ENCODE assay signal across 28 cellular contexts in the genomic region with DNA sequence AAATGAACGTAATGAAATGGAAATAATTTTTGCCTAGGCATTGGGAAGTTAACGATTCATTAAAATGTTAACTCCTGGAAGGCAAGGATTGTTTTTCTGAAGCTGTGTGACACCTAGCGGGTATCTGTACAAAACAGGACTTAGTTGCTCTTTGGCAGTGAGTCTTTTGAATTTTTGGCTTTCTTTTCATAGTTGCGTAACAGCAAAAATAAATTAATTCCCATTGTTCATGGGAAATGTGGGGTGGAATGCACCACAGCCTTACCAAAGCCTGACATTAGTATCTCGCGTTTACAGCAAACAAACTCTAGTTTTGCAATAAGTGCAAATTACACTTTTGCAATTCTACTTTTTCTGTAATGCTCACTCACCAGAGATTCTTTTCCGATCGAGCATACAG.
DNase-seq lines count a peak whose midpoint lies in the region; ATAC-seq, FAIRE-seq and TF ChIP-seq lines count a peak whose summit lies in the region.
"Had no signal": no experiment of that assay in that cellular context is flagged by ENCODE, and none has a peak within 500 bp of the region (broad histone marks: within the 10 kb centered on the region; RNA-seq: fewer than 3 reads in every experiment).

No MANE protein-coding gene starts in this region.

- no peak for FAIRE-seq in RCC 7860 (lab: Jason Lieb, UNC)
- FAIRE-seq: bronchial epithelial cell, G401.6, GM12891, TTC549 had no signal

- no peaks in the 10 kb centered on the region for H3K9me3 ChIP-seq in body of pancreas
- H3K9me3 ChIP-seq: heart left ventricle, ovary had no signal

- intact Hi-C loops in body of pancreas (cut with DNase I) = no loop called here

- no peaks in the 10 kb centered on the region for H3K36me3 Mint-ChIP-seq in stimulated activated memory B cell treated with anti-CD40 and anti-IgM and Interleukin-4, amounts not matched to agents 10 μg/mL and 1 μg/mL and 100 μg/mL, for 72 hours
- H3K36me3 Mint-ChIP-seq: activated naive CD8-positive, alpha-beta T cell; memory B cell; naive thymus-derived CD4-positive, alpha-beta T cell; type B pancreatic cell had no signal

- H3K4me1 Mint-ChIP-seq in stimulated activated memory B cell treated with anti-CD40 and anti-IgM and Interleukin-4, amounts not matched to agents 10 μg/mL and 1 μg/mL and 100 μg/mL, for 72 hours = no peaks in the 10 kb centered on the region
- H3K4me1 Mint-ChIP-seq: memory B cell; stimulated activated naive CD8-positive, alpha-beta T cell treated with anti-CD3 and anti-CD28 coated beads, Interleukin-15, amount 100 ng/mL, for 72 hours had no signal

- no peak overlapping the region for H3K4me3 Mint-ChIP-seq in stimulated activated memory B cell treated with anti-CD40 and anti-IgM and Interleukin-4, amounts not matched to agents 10 μg/mL and 1 μg/mL and 100 μg/mL, for 72 hours
- H3K4me3 Mint-ChIP-seq: activated naive CD8-positive, alpha-beta T cell; activated T-helper 1 cell treated with anti-CD3 and anti-CD28 coated beads, Interleukin-12 subunit alpha, Interleukin-12 subunit beta, Interleukin-2, Interleukin-4 antibody, amounts not matched to agents 30 ng/mL and 10 ng/mL and 1 ng/mL, durations not matched to agents 14 hours and 24 hours and 36 hours; memory B cell; naive thymus-derived CD4-positive, alpha-beta T cell; stimulated activated naive CD8-positive, alpha-beta T cell treated with anti-CD3 and anti-CD28 coated beads, Interleukin-15, amount 100 ng/mL, for 72 hours; type B pancreatic cell had no signal

- H3K27me3 ChIP-seq in body of pancreas (no peaks in the 10 kb centered on the region), foreskin keratinocyte (peaks cover 2% of the 10 kb centered on the region)
- H3K27me3 ChIP-seq: dorsolateral prefrontal cortex, heart left ventricle, ovary had no signal

- WGBS in body of pancreas, 2 donors = 67 to 69% methylated on average over 8 of the region's 8 CpGs

- H3K27me3 Mint-ChIP-seq in stimulated activated memory B cell treated with anti-CD40 and anti-IgM and Interleukin-4, amounts not matched to agents 10 μg/mL and 1 μg/mL and 100 μg/mL, for 72 hours = no peaks in the 10 kb centered on the region
- H3K27me3 Mint-ChIP-seq: activated naive CD8-positive, alpha-beta T cell; stimulated activated naive CD8-positive, alpha-beta T cell treated with anti-CD3 and anti-CD28 coated beads, Interleukin-15, amount 100 ng/mL, for 72 hours; type B pancreatic cell had no signal

- DNase-seq in NCI-H2171 treated with DMSO at 0.1 percent for 48 hours (lab: John Stamatoyannopoulos, UW) (peak; percentile 47), NCI-H2171 (lab: John Stamatoyannopoulos, UW) (no peak), body of pancreas (no peak), foreskin keratinocyte (no peak), skeletal muscle cell (ENCODE audit: low read depth) (peak; percentile 12), RCC 7860 (ENCODE audit: low spot score) (no peak)
- DNase-seq: dorsolateral prefrontal cortex; heart left ventricle; naive thymus-derived CD4-positive, alpha-beta T cell; NCI-H1694; NCI-H2227 treated with DMSO at 0.1 percent for 48 hours; ovary; stimulated activated naive CD8-positive, alpha-beta T cell treated with anti-CD3 and anti-CD28 coated beads, Interleukin-15, amount 100 ng/mL, for 72 hours had no signal

- H3K27ac ChIP-seq in body of pancreas (peak overlapping the region in 3 of 4 donors; percentile 14 to 50 (median 26)), foreskin keratinocyte (no peak overlapping the region)
- H3K27ac ChIP-seq: 22Rv1, C4-2B, dorsolateral prefrontal cortex, epithelial cell of prostate, heart left ventricle, ovary had no signal

- TF ChIP-seq CTCF in body of pancreas (IDR thresholded peaks at IDR 0.05) = peak in 4 of 7 experiments; percentile 8 to 10 (median 9)
- TF ChIP-seq CTCF in foreskin keratinocyte (conservative IDR thresholded peaks at IDR 0.05) = peak; percentile 10

- H3K36me3 ChIP-seq in body of pancreas (replicated peaks in 1 of 2; ENCODE audit: insufficient read depth in 1 of 2, low read depth in 2 of 2) = no peaks in the 10 kb centered on the region
- H3K36me3 ChIP-seq: heart left ventricle, ovary had no signal

- TF ChIP-seq POLR2A in body of pancreas (IDR thresholded peaks at IDR 0.05) = no peak

- H3K4me1 ChIP-seq in body of pancreas (peaks cover 2% of the 10 kb centered on the region), foreskin keratinocyte (no peaks in the 10 kb centered on the region)
- H3K4me1 ChIP-seq: heart left ventricle had no signal

- H3K9me3 Mint-ChIP-seq in stimulated activated memory B cell treated with anti-CD40 and anti-IgM and Interleukin-4, amounts not matched to agents 10 μg/mL and 1 μg/mL and 100 μg/mL, for 72 hours = no peaks in the 10 kb centered on the region
- H3K9me3 Mint-ChIP-seq: activated T-helper 1 cell treated with anti-CD3 and anti-CD28 coated beads, Interleukin-12 subunit alpha, Interleukin-12 subunit beta, Interleukin-2, Interleukin-4 antibody, amounts not matched to agents 30 ng/mL and 10 ng/mL and 1 ng/mL, durations not matched to agents 14 hours and 24 hours and 36 hours; memory B cell; stimulated activated naive CD8-positive, alpha-beta T cell treated with anti-CD3 and anti-CD28 coated beads, Interleukin-15, amount 100 ng/mL, for 72 hours; type B pancreatic cell had no signal

- ATAC-seq in body of pancreas (peak; percentile 38), foreskin keratinocyte (no peak), HG03108 (IDR thresholded peaks at IDR 0.05; ENCODE audit: unreplicated experiment) (no peak)
- no peak for ATAC-seq in stimulated activated memory B cell treated with anti-CD40 and anti-IgM and Interleukin-4, amounts not matched to agents 10 μg/mL and 1 μg/mL and 100 μg/mL, for 72 hours
- ATAC-seq: HCT116; naive thymus-derived CD4-positive, alpha-beta T cell; stimulated activated naive CD8-positive, alpha-beta T cell treated with anti-CD3 and anti-CD28 coated beads, Interleukin-15, amount 100 ng/mL, for 72 hours had no signal

- H3K4me3 ChIP-seq in body of pancreas (no peak overlapping the region), skeletal muscle cell (ENCODE audit: low read depth, low read length) (no peak overlapping the region)
- H3K4me3 ChIP-seq: dorsolateral prefrontal cortex, heart left ventricle, ovary, skin epidermis had no signal

- no peak overlapping the region for H3K27ac Mint-ChIP-seq in stimulated activated memory B cell treated with anti-CD40 and anti-IgM and Interleukin-4, amounts not matched to agents 10 μg/mL and 1 μg/mL and 100 μg/mL, for 72 hours
- H3K27ac Mint-ChIP-seq: activated naive CD8-positive, alpha-beta T cell; activated T-helper 1 cell treated with anti-CD3 and anti-CD28 coated beads, Interleukin-12 subunit alpha, Interleukin-12 subunit beta, Interleukin-2, Interleukin-4 antibody, amounts not matched to agents 30 ng/mL and 10 ng/mL and 1 ng/mL, durations not matched to agents 14 hours and 24 hours and 36 hours; memory B cell; naive thymus-derived CD4-positive, alpha-beta T cell; stimulated activated naive CD8-positive, alpha-beta T cell treated with anti-CD3 and anti-CD28 coated beads, Interleukin-15, amount 100 ng/mL, for 72 hours; type B pancreatic cell had no signal

Comparison
In these comparisons a context has a peak if more than half of its experiments do, and no peak if none do; other contexts are left out.
1. DNase-seq: peak in NCI-H2171 treated with DMSO at 0.1 percent for 48 hours (single experiment) and skeletal muscle cell (single experiment); none in NCI-H2171 (single experiment), body of pancreas (0 of 4), foreskin keratinocyte (0 of 2) and RCC 7860 (single experiment).